ENCODE assay signal across 8 cellular contexts in genomic region chr16:82169861-82170845, GRCh38. TPM values are rescaled to one million over a fixed set of nuclear protein-coding genes. Genes with fewer than 3 reads are reported as not detected.
DNase-seq lines count a peak whose midpoint lies in the region; ATAC-seq, FAIRE-seq and TF ChIP-seq lines count a peak whose summit lies in the region.

MPHOSPH6 (minus strand) TSS chr16:82170224; CDS start chr16:82170175, 49 bp downstream.

- H3K27me3 Mint-ChIP-seq in astrocyte (ENCODE audit: low read depth, unreplicated experiment): peaks cover 14% of the 10 kb centered on the region

- H3K4me3 Mint-ChIP-seq in astrocyte (ENCODE audit: unreplicated experiment): peak within 1 kb of the TSS; percentile 97

- H3K4me1 ChIP-seq in astrocyte (ENCODE audit: insufficient read depth, low read length) (peaks cover 13% of the 10 kb centered on the region), aorta (ENCODE audit: control insufficient read depth in 1 of 2, insufficient read depth in 2 of 2, low read length in 2 of 2) (no peaks in the 10 kb centered on the region)

- H3K4me3 ChIP-seq in astrocyte (ENCODE audit: insufficient read depth, low read depth, low read length): peak within 1 kb of the TSS; percentile 90
- peak within 1 kb of the TSS; percentile 57 to 63 for H3K4me3 ChIP-seq in aorta (ENCODE audit: low read length in 2 of 2)

- peaks cover 47% of the 10 kb centered on the region for H3K79me2 ChIP-seq in astrocyte (ENCODE audit: insufficient read depth, low read length)

- H3K9me3 ChIP-seq in astrocyte (ENCODE audit: insufficient read depth, low read depth, low read length) (no peaks in the 10 kb centered on the region), aorta (ENCODE audit: control insufficient read depth, low read length) (no peaks in the 10 kb centered on the region)

- H3K9ac ChIP-seq in astrocyte (ENCODE audit: low read length): peak within 1 kb of the TSS; percentile 95

- no peak for FAIRE-seq in astrocyte (lab: Jason Lieb, UNC)

- H3K4me1 Mint-ChIP-seq in astrocyte (ENCODE audit: low read depth, unreplicated experiment): peaks cover 4% of the 10 kb centered on the region

- 1% methylated on average over 76 to 89 of the region's 89 CpGs for WGBS in aorta, 2 donors

- H3K27me3 ChIP-seq in astrocyte (ENCODE audit: insufficient read depth, low read length): peaks cover 14% of the 10 kb centered on the region
- no peaks in the 10 kb centered on the region for H3K27me3 ChIP-seq in aorta (ENCODE audit: control insufficient read depth in 1 of 2, insufficient read depth in 2 of 2, low read length in 1 of 2)

- H3K36me3 ChIP-seq in astrocyte (ENCODE audit: insufficient read depth, low read length) (peaks cover 10% of the 10 kb centered on the region), aorta (ENCODE audit: control insufficient read depth in 1 of 2, insufficient read depth in 2 of 2, low read length in 1 of 2) (no peaks in the 10 kb centered on the region)

- ATAC-seq in GM18499 (IDR thresholded peaks at IDR 0.05; ENCODE audit: insufficient read depth, unreplicated experiment) (peak; percentile 68), HG02870 (IDR thresholded peaks at IDR 0.05; ENCODE audit: unreplicated experiment) (peak; percentile 90), aorta (ENCODE audit: low FRiP score) (peak; percentile 99)

- H3K36me3 Mint-ChIP-seq in astrocyte (ENCODE audit: low read depth, unreplicated experiment): peaks cover 8% of the 10 kb centered on the region

- H4K20me1 ChIP-seq in astrocyte (ENCODE audit: insufficient read depth, low read length): peaks cover 11% of the 10 kb centered on the region

- peak within 1 kb of the TSS; percentile 75 for H3K27ac Mint-ChIP-seq in astrocyte (ENCODE audit: unreplicated experiment)

- intact Hi-C loops in aorta (cut with DNase I): no loop called here

- peak within 1 kb of the TSS; percentile 99 for H2AFZ ChIP-seq in astrocyte (ENCODE audit: low read depth, low read length)

- H3K27ac ChIP-seq in astrocyte (ENCODE audit: low read depth, low read length) (peak within 1 kb of the TSS; percentile 89), aorta (ENCODE audit: low read depth in 1 of 2, low read length in 2 of 2) (peak within 1 kb of the TSS in 1 of 2 donors; percentile 12)

- H3K4me2 ChIP-seq in astrocyte (ENCODE audit: low read length): peak within 1 kb of the TSS; percentile 99

- peak; percentile 46 for DNase-seq in NCI-H1694 treated with DMSO at 0.1 percent for 48 hours (lab: John Stamatoyannopoulos, UW)
- DNase-seq in T-helper 22 cell (ENCODE audit: low read depth): peak; percentile 77
- DNase-seq in astrocyte (ENCODE audit: low read depth): peak; percentile 82
- DNase-seq in hepatic stellate cell (ENCODE audit: low spot score): peak; percentile 91
- DNase-seq in renal cortical epithelial cell (ENCODE audit: low read depth): peak; percentile 56
- DNase-seq in aorta: peak; percentile 93 to 97

- no peak for TF ChIP-seq CTCF in astrocyte (IDR thresholded peaks at IDR 0.05; ENCODE audit: insufficient read depth, low read depth, low read length)

- H3K9me3 Mint-ChIP-seq in astrocyte (ENCODE audit: unreplicated experiment): no peaks in the 10 kb centered on the region

RNA-seq across cellular contexts. Expression of gene MPHOSPH6, which starts in this region (rescaled TPM):
- total RNA-seq in astrocyte: 17.9 and 23.7 TPM in 2 replicates
- total RNA-seq in renal cortical epithelial cell: 35.6 and 41.9 TPM in 2 replicates
- total RNA-seq in aorta: 10 to 100 TPM; 10.2 to 20.4 TPM
- 10 to 100 TPM in 1 of 2 donors, 1 to 10 TPM in 1; 8.6 to 10.9 TPM for polyA plus RNA-seq in aorta
